23 cellular contexts compared by ENCODE assay signal in genomic region chr6:137813308-137813707, GRCh38. TPM values are rescaled to one million over a fixed set of nuclear protein-coding genes. Genes with fewer than 3 reads are reported as not detected.
DNase-seq lines count a peak whose midpoint lies in the region; ATAC-seq and TF ChIP-seq lines count a peak whose summit lies in the region.
"Had no signal": no experiment of that assay in that cellular context is flagged by ENCODE, and none has a peak within 500 bp of the region (broad histone marks: within the 10 kb centered on the region; RNA-seq: fewer than 3 reads in every experiment).

No MANE protein-coding gene starts in this region.

- in situ Hi-C loops in transverse colon (cut with MboI; ENCODE audit: low pct_ligation_motif_present in 1 of 4, low pct_unique_long_range_greater_than_20kb in 1 of 4, low sequenced_read_pairs in 3 of 4) = no loop called here

- CTCF ChIA-PET in CD8-positive, alpha-beta memory T cell (lab: Charles Lee) = no interaction called here
- CTCF ChIA-PET in RWPE1 (lab: Yijun Ruan, JAX) = interaction anchor here (1.0 kb wide), 1 partner anchor 105 kb away, joined by 4 read pairs; no protein-coding TSS in a partner anchor

- H3K27ac Mint-ChIP-seq in CD8-positive, alpha-beta memory T cell = peak overlapping the region in 6 of 8 donors; percentile 26 to 85 (median 60)
- H3K27ac Mint-ChIP-seq: activated CD4-positive, alpha-beta T cell treated with anti-CD3 and anti-CD28 coated beads, Interleukin-2, amount 10 ng/mL, durations not matched to agents 24 days and 14 days; H9; neural progenitor cell had no signal

- H3K4me3 ChIP-seq in ACC112 (ENCODE audit: low read depth, low read length) = no peak overlapping the region
- no peak overlapping the region for H3K4me3 ChIP-seq in CD8-positive, alpha-beta memory T cell (ENCODE audit: low read length)
- H3K4me3 ChIP-seq in transverse colon = no peak overlapping the region
- no peak overlapping the region for H3K4me3 ChIP-seq in colonic mucosa
- H3K4me3 ChIP-seq: neural progenitor cell, psoas muscle, tibial artery had no signal

- H3K36me3 ChIP-seq in ACC112 (ENCODE audit: insufficient read depth, low read length) = no peaks in the 10 kb centered on the region
- no peaks in the 10 kb centered on the region for H3K36me3 ChIP-seq in CD8-positive, alpha-beta memory T cell (ENCODE audit: insufficient read depth, low read length)
- no peaks in the 10 kb centered on the region for H3K36me3 ChIP-seq in transverse colon
- H3K36me3 ChIP-seq in colonic mucosa = no peaks in the 10 kb centered on the region
- H3K36me3 ChIP-seq: neural progenitor cell, tibial artery had no signal

- DNase-seq in CD8-positive, alpha-beta memory T cell = no peak
- peak; percentile 95 for DNase-seq in RWPE1 (ENCODE audit: low spot score)
- DNase-seq in foreskin keratinocyte = peak; percentile 99 to 100
- DNase-seq in transverse colon = no peak
- DNase-seq in SHP77 (lab: John Stamatoyannopoulos, UW) = no peak
- DNase-seq in colonic mucosa = no peak
- DNase-seq: activated CD4-positive, alpha-beta T cell treated with anti-CD3 and anti-CD28 coated beads, Interleukin-2, amount 10 ng/mL, durations not matched to agents 24 days and 14 days; activated CD8-positive, alpha-beta memory T cell treated with anti-CD3 and anti-CD28 coated beads, Interleukin-2, amount 50 U/mL, for 48 hours; COR-L47; DND-41; effector CD4-positive, alpha-beta T cell; glutamatergic neuron; H9; left colon; NCI-H1417 treated with DMSO at 0.1 percent for 48 hours; NCI-H774; psoas muscle; SHP77 treated with DMSO at 0.1 percent for 48 hours; tibial artery had no signal

- H3K27me3 ChIP-seq in ACC112 (ENCODE audit: insufficient read depth, low read length) (no peaks in the 10 kb centered on the region), foreskin keratinocyte (no peaks in the 10 kb centered on the region), transverse colon (no peaks in the 10 kb centered on the region), colonic mucosa (no peaks in the 10 kb centered on the region)
- H3K27me3 ChIP-seq in CD8-positive, alpha-beta memory T cell (ENCODE audit: insufficient read depth, low read length, poor library complexity, severe bottlenecking) = no peaks in the 10 kb centered on the region
- H3K27me3 ChIP-seq: neural progenitor cell, tibial artery had no signal

- no peak for TF ChIP-seq CTCF in RWPE1 (conservative IDR thresholded peaks at IDR 0.05; ENCODE audit: low read depth)
- TF ChIP-seq CTCF in foreskin keratinocyte (conservative IDR thresholded peaks at IDR 0.05) = no peak
- no peak for TF ChIP-seq CTCF in transverse colon (IDR thresholded peaks at IDR 0.05)
- TF ChIP-seq CTCF in colonic mucosa (IDR thresholded peaks at IDR 0.05) = no peak

- intact Hi-C loops in transverse colon (cut with DNase I; ENCODE audit: low total_unique reads) (no loop called here), colonic mucosa (cut with DNase I) (no loop called here)

- peaks cover 27 to 46% (median 39%) of the 10 kb centered on the region in 3 donors for H3K4me1 Mint-ChIP-seq in CD8-positive, alpha-beta memory T cell

- TF ChIP-seq POLR2A in transverse colon (IDR thresholded peaks at IDR 0.05) = no peak

- H3K9ac ChIP-seq in colonic mucosa (ENCODE audit: low read depth in 2 of 2, low read length in 2 of 2) = no peak overlapping the region
- H3K9ac ChIP-seq: neural progenitor cell had no signal

- POLR2A ChIA-PET in CD8-positive, alpha-beta memory T cell (lab: Charles Lee) = no interaction called here
- POLR2A ChIA-PET in RWPE1 (lab: Yijun Ruan, JAX; ENCODE audit: low non-redundant PET) = no interaction called here

- peaks cover 0 to 5% (median 0%) of the 10 kb centered on the region in 5 donors for H3K9me3 Mint-ChIP-seq in CD8-positive, alpha-beta memory T cell
- H3K9me3 Mint-ChIP-seq: activated CD4-positive, alpha-beta T cell treated with anti-CD3 and anti-CD28 coated beads, Interleukin-2, amount 10 ng/mL, durations not matched to agents 24 days and 14 days; H9; neural progenitor cell; stimulated activated naive CD8-positive, alpha-beta T cell treated with anti-CD3 and anti-CD28 coated beads, Interleukin-15, Interleukin-2, amounts not matched to agents 100 ng/mL and 50 ng/mL, for 24 hours had no signal

- H3K79me2 ChIP-seq in ACC112 (ENCODE audit: control insufficient read depth, insufficient read depth, low read length, unreplicated experiment) = no peaks in the 10 kb centered on the region

- peaks cover 0 to 4% of the 10 kb centered on the region in 2 donors for H3K27me3 Mint-ChIP-seq in CD8-positive, alpha-beta memory T cell
- H3K27me3 Mint-ChIP-seq: activated CD4-positive, alpha-beta T cell treated with anti-CD3 and anti-CD28 coated beads, Interleukin-2, amount 10 ng/mL, durations not matched to agents 24 days and 14 days; stimulated activated naive CD8-positive, alpha-beta T cell treated with anti-CD3 and anti-CD28 coated beads, Interleukin-15, Interleukin-2, amounts not matched to agents 100 ng/mL and 50 ng/mL, for 24 hours had no signal

- peak; percentile 82 for ATAC-seq in foreskin keratinocyte
- ATAC-seq in GM21423 (IDR thresholded peaks at IDR 0.05; ENCODE audit: unreplicated experiment) = no peak
- ATAC-seq: left colon, psoas muscle had no signal

- no peak overlapping the region for H2AFZ ChIP-seq in ACC112 (ENCODE audit: low read length, unreplicated experiment)
- H2AFZ ChIP-seq: neural progenitor cell had no signal

- no peak overlapping the region for H3K4me3 Mint-ChIP-seq in CD8-positive, alpha-beta memory T cell
- H3K4me3 Mint-ChIP-seq: activated CD4-positive, alpha-beta T cell treated with anti-CD3 and anti-CD28 coated beads, Interleukin-2, amount 10 ng/mL, durations not matched to agents 24 days and 14 days; H9; neural progenitor cell; stimulated activated naive CD8-positive, alpha-beta T cell treated with anti-CD3 and anti-CD28 coated beads, Interleukin-15, Interleukin-2, amounts not matched to agents 100 ng/mL and 50 ng/mL, for 24 hours had no signal

- H3K27ac ChIP-seq in ACC112 (ENCODE audit: low read depth, low read length) = peak overlapping the region; percentile 82; the same call in 1 of the 2 replicates
- no peak overlapping the region for H3K27ac ChIP-seq in CD8-positive, alpha-beta memory T cell (ENCODE audit: low read depth, low read length)
- no peak overlapping the region for H3K27ac ChIP-seq in RWPE1
- peak overlapping the region; percentile 96 for H3K27ac ChIP-seq in foreskin keratinocyte
- no peak overlapping the region for H3K27ac ChIP-seq in transverse colon
- no peak overlapping the region for H3K27ac ChIP-seq in colonic mucosa
- H3K27ac ChIP-seq: neural progenitor cell, psoas muscle, tibial artery had no signal

- no peaks in the 10 kb centered on the region for H3K9me3 ChIP-seq in CD8-positive, alpha-beta memory T cell (ENCODE audit: low read length)
- no peaks in the 10 kb centered on the region for H3K9me3 ChIP-seq in transverse colon
- H3K9me3 ChIP-seq in colonic mucosa = no peaks in the 10 kb centered on the region
- H3K9me3 ChIP-seq: psoas muscle, tibial artery had no signal

- H3K36me3 Mint-ChIP-seq in CD8-positive, alpha-beta memory T cell = no peaks in the 10 kb centered on the region
- H3K36me3 Mint-ChIP-seq: neural progenitor cell had no signal

- H3K4me1 ChIP-seq in ACC112 (ENCODE audit: control insufficient read depth, insufficient read depth, low read length, unreplicated experiment) (peaks cover 40% of the 10 kb centered on the region), foreskin keratinocyte (peaks cover 30% of the 10 kb centered on the region), transverse colon (peaks cover 0 to 24% (median 8%) of the 10 kb centered on the region in 4 donors), colonic mucosa (no peaks in the 10 kb centered on the region)
- H3K4me1 ChIP-seq in CD8-positive, alpha-beta memory T cell (ENCODE audit: insufficient read depth, low read length) = peaks cover 32% of the 10 kb centered on the region
- H3K4me1 ChIP-seq: neural progenitor cell, psoas muscle had no signal

- no peak for TF ChIP-seq EP300 in transverse colon (IDR thresholded peaks at IDR 0.05; ENCODE audit: low read depth)

RNA-seq across cellular contexts. Expression of gene TNFAIP3, which starts 53.8 kb away (rescaled TPM):
- 100 to 1,000 TPM; 267 to 298 TPM for total RNA-seq in CD8-positive, alpha-beta memory T cell
- 127 TPM for polyA plus RNA-seq in CD8-positive, alpha-beta memory T cell
- total RNA-seq in foreskin keratinocyte (70.7 and 92.9 TPM in 2 replicates), transverse colon (10 to 100 TPM; 21.4 to 46.8 (median 36.3) TPM), colonic mucosa (10 to 100 TPM; 18.1 to 46.3 TPM)
- 24.8 and 27.1 TPM in 2 replicates for polyA plus RNA-seq in foreskin keratinocyte

Comparison
In these comparisons a context has a peak if more than half of its experiments do, and no peak if none do; other contexts are left out.
1. H3K27ac ChIP-seq: peak in ACC112 (single experiment) and foreskin keratinocyte (single experiment); none in CD8-positive, alpha-beta memory T cell (single experiment), RWPE1 (single experiment), transverse colon (0 of 4) and colonic mucosa (single experiment).
2. DNase-seq: peak in RWPE1 (single experiment) and foreskin keratinocyte (2 of 2); none in CD8-positive, alpha-beta memory T cell (0 of 5), transverse colon (single experiment), SHP77 (0 of 2) and colonic mucosa (single experiment).